Comparison of ENCODE assay signal across 20 cellular contexts in genomic region chr6:164133095-164133494, GRCh38.
DNase-seq lines count a peak whose midpoint lies in the region; ATAC-seq and TF ChIP-seq lines count a peak whose summit lies in the region.
"Had no signal": no experiment of that assay in that cellular context is flagged by ENCODE, and none has a peak within 500 bp of the region (broad histone marks: within the 10 kb centered on the region; RNA-seq: fewer than 3 reads in every experiment).

No MANE protein-coding gene starts in this region.

- H4K20me1 ChIP-seq in osteoblast (ENCODE audit: insufficient read depth, low read length), result no peaks in the 10 kb centered on the region

- intact Hi-C loops in heart left ventricle (cut with DNase I), result no loop called here
- intact Hi-C loops in cardiac septum (cut with DNase I), result no loop called here

- H3K4me3 ChIP-seq in heart left ventricle (no peak overlapping the region), osteoblast (ENCODE audit: insufficient read depth, low read length) (no peak overlapping the region)
- H3K4me3 ChIP-seq: PC-9, SJSA1, spleen had no signal

- TF ChIP-seq CTCF in heart left ventricle (IDR thresholded peaks at IDR 0.05) (no peak), osteoblast (IDR thresholded peaks at IDR 0.05; ENCODE audit: extremely low read depth, low read depth, low read length) (no peak)

- H3K27ac ChIP-seq in heart left ventricle (no peak overlapping the region), osteoblast (ENCODE audit: low read depth, low read length) (no peak overlapping the region)
- H3K27ac ChIP-seq: C4-2B, PC-9, SJSA1, spleen had no signal

- no peak for TF ChIP-seq POLR2A in heart left ventricle (IDR thresholded peaks at IDR 0.05)

- no peak overlapping the region for H2AFZ ChIP-seq in osteoblast (ENCODE audit: low read length)
- H2AFZ ChIP-seq: PC-9 had no signal

- H3K36me3 ChIP-seq in heart left ventricle (no peaks in the 10 kb centered on the region), osteoblast (ENCODE audit: insufficient read depth, low read length) (no peaks in the 10 kb centered on the region)
- H3K36me3 ChIP-seq: SJSA1, spleen had no signal

- 42 to 54% (median 47%) methylated on average over 2 of the region's 2 CpGs for WGBS in heart left ventricle, 4 donors

- H3K4me2 ChIP-seq in osteoblast (ENCODE audit: insufficient read depth, low read length), result no peak overlapping the region
- H3K4me2 ChIP-seq: PC-9 had no signal

- DNase-seq in heart left ventricle, result no peak
- no peak for DNase-seq in cardiac septum (ENCODE audit: low spot score)
- peak; percentile 66 for DNase-seq in RPMI7951 (ENCODE audit: low read depth)
- peak; percentile 32 for DNase-seq in iris pigment epithelial cell (ENCODE audit: low read depth)
- DNase-seq in osteoblast (ENCODE audit: insufficient read length, low spot score, missing footprints), result no peak
- DNase-seq in NCI-H1694 (lab: John Stamatoyannopoulos, UW), result no peak
- DNase-seq in effector CD4-positive, alpha-beta T cell, result no peak
- DNase-seq: ACHN; DMS 273 treated with DMSO at 0.1 percent for 48 hours; foreskin melanocyte; NCI-H2107; NCI-H526 treated with DMSO at 0.1 percent for 48 hours; nephron progenitor cell; PC-9; spleen; stimulated activated CD4-positive, alpha-beta T cell treated with anti-CD3 and anti-CD28 coated beads, Interleukin-4, amount 100 ng/mL, for 4 hours had no signal

- no peaks in the 10 kb centered on the region for H3K9me3 ChIP-seq in heart left ventricle
- peaks cover 4% of the 10 kb centered on the region for H3K9me3 ChIP-seq in osteoblast (ENCODE audit: low read depth, low read length)
- H3K9me3 ChIP-seq: SJSA1, spleen had no signal

- H3K79me2 ChIP-seq in osteoblast (ENCODE audit: insufficient read depth, low read length), result no peaks in the 10 kb centered on the region

- peak; percentile 45 to 86 (median 65) for ATAC-seq in heart left ventricle
- ATAC-seq in HG03095 (IDR thresholded peaks at IDR 0.05; ENCODE audit: unreplicated experiment), result no peak
- ATAC-seq: activated naive CD4-positive, alpha-beta T cell treated with anti-CD3 and anti-CD28 coated beads, Interleukin-2, amount 50 U/mL, for 72 hours had no signal

- H3K4me1 ChIP-seq in heart left ventricle (peaks cover 0 to 7% (median 0%) of the 10 kb centered on the region in 12 donors), osteoblast (ENCODE audit: insufficient read depth, low read length) (no peaks in the 10 kb centered on the region)
- H3K4me1 ChIP-seq: SJSA1, spleen had no signal

- no peaks in the 10 kb centered on the region for H3K27me3 ChIP-seq in heart left ventricle
- H3K27me3 ChIP-seq in osteoblast (ENCODE audit: insufficient read depth, low read length), result no peaks in the 10 kb centered on the region
- H3K27me3 ChIP-seq: SJSA1, spleen had no signal

Comparison
In these comparisons a context has a peak if more than half of its experiments do, and no peak if none do; other contexts are left out.
1. DNase-seq: peak in RPMI7951 (single experiment) and iris pigment epithelial cell (single experiment); none in heart left ventricle (0 of 5), cardiac septum (single experiment), osteoblast (single experiment), NCI-H1694 (single experiment) and effector CD4-positive, alpha-beta T cell (single experiment).